In the genomic region with DNA sequence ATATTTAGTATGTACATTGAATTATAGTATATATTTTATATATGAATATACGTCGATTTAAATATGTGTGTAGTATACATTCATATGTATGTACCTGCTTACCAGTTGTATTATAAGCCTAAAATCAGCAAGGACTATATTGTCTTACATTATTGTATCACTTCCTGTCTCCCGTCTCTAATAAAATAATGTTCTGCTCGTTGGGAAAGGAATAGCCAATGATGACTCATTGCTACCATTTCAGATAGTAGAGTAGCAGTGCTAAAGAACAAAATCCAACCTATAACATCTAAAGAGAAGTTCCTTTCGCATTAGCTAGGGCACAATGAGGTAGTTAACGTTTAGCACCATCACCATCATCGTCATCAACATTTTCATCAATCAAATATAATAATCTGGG, we compare ENCODE assay signal across 20 cellular contexts. TPM values are rescaled to one million over a fixed set of nuclear protein-coding genes. Genes with fewer than 3 reads are reported as not detected.
DNase-seq lines count a peak whose midpoint lies in the region; FAIRE-seq and TF ChIP-seq lines count a peak whose summit lies in the region.
"Had no signal": no experiment of that assay in that cellular context is flagged by ENCODE, and none has a peak within 500 bp of the region (broad histone marks: within the 10 kb centered on the region; RNA-seq: fewer than 3 reads in every experiment).

No MANE protein-coding gene starts in this region.

- DNase-seq in DMS53 (lab: John Stamatoyannopoulos, UW): peak; percentile 23
- no peak for DNase-seq in DMS53 treated with DMSO at 0.1 percent for 48 hours (lab: John Stamatoyannopoulos, UW; ENCODE audit: unreplicated experiment)
- DNase-seq in M059J (ENCODE audit: low read depth): peak; percentile 39
- peak; percentile 58 for DNase-seq in bronchial epithelial cell (ENCODE audit: low read depth)
- peak; percentile 22 for DNase-seq in osteoblast (ENCODE audit: insufficient read length, low spot score, missing footprints)
- no peak for DNase-seq in mesothelial cell of epicardium (ENCODE audit: low spot score in 2 of 2, unreplicated experiment in 2 of 2)
- no peak for DNase-seq in Peyer's patch
- DNase-seq in T1000 (lab: John Stamatoyannopoulos, UW): no peak
- DNase-seq: COR-L47, DMS153, NCI-H1105 treated with DMSO at 0.1 percent for 48 hours, NCI-H187, NCI-H446 treated with DMSO at 0.1 percent for 48 hours, SHP77 treated with DMSO at 0.1 percent for 48 hours had no signal

- H3K4me3 Mint-ChIP-seq in mesothelial cell of epicardium: no peak overlapping the region
- H3K4me3 Mint-ChIP-seq: CD14-positive monocyte had no signal

- no peaks in the 10 kb centered on the region for H3K27me3 ChIP-seq in bronchial epithelial cell (ENCODE audit: control insufficient read depth, insufficient read depth, low read length)
- H3K27me3 ChIP-seq in osteoblast (ENCODE audit: insufficient read depth, low read length): no peaks in the 10 kb centered on the region
- H3K27me3 ChIP-seq in Peyer's patch: no peaks in the 10 kb centered on the region

- TF ChIP-seq CTCF in bronchial epithelial cell (IDR thresholded peaks at IDR 0.05; ENCODE audit: insufficient read depth, low read length, severe bottlenecking): no peak
- TF ChIP-seq CTCF in osteoblast (IDR thresholded peaks at IDR 0.05; ENCODE audit: extremely low read depth, low read depth, low read length): no peak
- no peak for TF ChIP-seq CTCF in mesothelial cell of epicardium (IDR thresholded peaks at IDR 0.05; ENCODE audit: unreplicated experiment)
- no peak for TF ChIP-seq CTCF in Peyer's patch (IDR thresholded peaks at IDR 0.05)

- no peaks in the 10 kb centered on the region for H3K36me3 Mint-ChIP-seq in mesothelial cell of epicardium
- H3K36me3 Mint-ChIP-seq: CD14-positive monocyte had no signal

- no peaks in the 10 kb centered on the region for H3K79me2 ChIP-seq in osteoblast (ENCODE audit: insufficient read depth, low read length)

- H3K27ac ChIP-seq in osteoblast (ENCODE audit: low read depth, low read length): no peak overlapping the region
- H3K27ac ChIP-seq in Peyer's patch: no peak overlapping the region
- H3K27ac ChIP-seq: 22Rv1 had no signal

- H3K4me1 Mint-ChIP-seq in mesothelial cell of epicardium: no peaks in the 10 kb centered on the region

- H3K27ac Mint-ChIP-seq in mesothelial cell of epicardium: no peak overlapping the region
- H3K27ac Mint-ChIP-seq: CD14-positive monocyte had no signal

- H3K4me2 ChIP-seq in osteoblast (ENCODE audit: insufficient read depth, low read length): no peak overlapping the region

- FAIRE-seq in bronchial epithelial cell (lab: Jason Lieb, UNC): no peak
- FAIRE-seq: GM12892, GM19239, RCC 7860 had no signal

- H3K36me3 ChIP-seq in bronchial epithelial cell (ENCODE audit: control insufficient read depth, insufficient read depth, low read length) (no peaks in the 10 kb centered on the region), osteoblast (ENCODE audit: insufficient read depth, low read length) (no peaks in the 10 kb centered on the region), Peyer's patch (no peaks in the 10 kb centered on the region)
- H3K36me3 ChIP-seq: HAP-1 had no signal

- H3K9me3 Mint-ChIP-seq in mesothelial cell of epicardium: no peaks in the 10 kb centered on the region

- no peak for TF ChIP-seq POLR2A in Peyer's patch (IDR thresholded peaks at IDR 0.05)

- H3K4me3 ChIP-seq in bronchial epithelial cell (ENCODE audit: low read depth, low read length): no peak overlapping the region
- no peak overlapping the region for H3K4me3 ChIP-seq in osteoblast (ENCODE audit: insufficient read depth, low read length)
- H3K4me3 ChIP-seq in Peyer's patch: no peak overlapping the region
- H3K4me3 ChIP-seq: HAP-1 had no signal

- no peaks in the 10 kb centered on the region for H4K20me1 ChIP-seq in osteoblast (ENCODE audit: insufficient read depth, low read length)

- H2AFZ ChIP-seq in osteoblast (ENCODE audit: low read length): no peak overlapping the region

- no peaks in the 10 kb centered on the region for H3K4me1 ChIP-seq in osteoblast (ENCODE audit: insufficient read depth, low read length)
- H3K4me1 ChIP-seq in Peyer's patch: no peaks in the 10 kb centered on the region
- H3K4me1 ChIP-seq: HAP-1 had no signal

- H3K9me3 ChIP-seq in osteoblast (ENCODE audit: low read depth, low read length): no peaks in the 10 kb centered on the region
- H3K9me3 ChIP-seq in Peyer's patch: no peaks in the 10 kb centered on the region
- H3K9me3 ChIP-seq: HAP-1 had no signal

- no peaks in the 10 kb centered on the region for H3K27me3 Mint-ChIP-seq in mesothelial cell of epicardium (ENCODE audit: low read depth)

RNA-seq across cellular contexts. Expression of a gene that starts 39.9 kb away (rescaled TPM):
- 70.9 and 78.8 TPM in 2 replicates for total RNA-seq in M059J (2014; rRNA removed; shearing (Covaris generic))
- 49.2 and 58.4 TPM in 2 replicates for total RNA-seq in bronchial epithelial cell
- total RNA-seq in osteoblast: 39.4 and 39.8 TPM in 2 replicates
- total RNA-seq in mesothelial cell of epicardium: 34.8 to 35.8 TPM (median 35.3 TPM) in 3 replicates
- total RNA-seq in Peyer's patch: 10 to 100 TPM; 13.2 to 40.1 (median 25.1) TPM

Comparison
In these comparisons a context has a peak if more than half of its experiments do, and no peak if none do; other contexts are left out.
1. DNase-seq: peak in DMS53 (single experiment), M059J (single experiment), bronchial epithelial cell (single experiment) and osteoblast (single experiment); none in DMS53 treated with DMSO at 0.1 percent for 48 hours (single experiment), mesothelial cell of epicardium (0 of 2), Peyer's patch (0 of 3) and T1000 (single experiment).